Comparison of ENCODE assay signal across 38 cellular contexts in the genomic region with DNA sequence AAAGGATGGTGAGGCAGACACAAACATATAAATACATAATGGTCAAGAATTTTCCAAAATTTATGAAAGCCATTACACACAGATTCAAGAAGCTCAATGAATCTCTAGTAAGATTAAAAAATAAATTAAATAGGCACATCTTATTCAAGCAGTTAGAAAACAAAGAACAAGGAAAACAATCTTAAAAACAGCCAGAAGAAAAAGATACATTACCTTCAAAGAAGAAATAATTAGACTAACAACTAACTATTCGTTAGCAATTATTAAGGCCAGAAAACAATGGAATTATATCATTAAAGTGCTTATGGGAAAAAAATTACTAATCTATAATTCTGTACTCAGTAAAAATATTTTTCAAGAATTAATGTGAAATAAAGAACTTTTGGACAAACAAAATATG.
"Had no signal": no experiment of that assay in that cellular context is flagged by ENCODE, and none has a peak within 500 bp of the region (broad histone marks: within the 10 kb centered on the region; RNA-seq: fewer than 3 reads in every experiment).

No MANE protein-coding gene starts in this region.

- H3K4me1 ChIP-seq: ascending aorta had no signal

- H3K4me1 Mint-ChIP-seq: activated CD4-positive, alpha-beta memory T cell treated with anti-CD3 and anti-CD28 coated beads, Interleukin-2, amount 10 ng/mL, durations not matched to agents 7 days and 5 days; activated CD8-positive, alpha-beta memory T cell treated with anti-CD3 and anti-CD28 coated beads, Interleukin-2, amount 10 ng/mL, durations not matched to agents 7 days and 5 days; brain; central memory CD8-positive, alpha-beta T cell had no signal

- H3K4me3 ChIP-seq: ascending aorta, cardiac muscle cell had no signal

- H3K4me3 Mint-ChIP-seq: activated CD4-positive, alpha-beta memory T cell treated with anti-CD3 and anti-CD28 coated beads, Interleukin-2, amount 10 ng/mL, durations not matched to agents 7 days and 5 days; activated CD4-positive, alpha-beta T cell treated with anti-CD3 and anti-CD28 coated beads for 36 hours; activated CD4-positive, alpha-beta T cell treated with anti-CD3 and anti-CD28 coated beads, Interleukin-2, amount 10 ng/mL, durations not matched to agents 7 days and 5 days; activated CD8-positive, alpha-beta memory T cell treated with anti-CD3 and anti-CD28 coated beads, Interleukin-2, amount 10 ng/mL, durations not matched to agents 7 days and 5 days; activated CD8-positive, alpha-beta T cell treated with anti-CD3 and anti-CD28 coated beads, Interleukin-2, amount 10 ng/mL, durations not matched to agents 7 days and 5 days; activated naive CD4-positive, alpha-beta T cell treated with anti-CD3 and anti-CD28 coated beads, Interleukin-2, amount 10 ng/mL, durations not matched to agents 7 days and 5 days; activated naive CD4-positive, alpha-beta T cell treated with anti-CD3 and anti-CD28 coated beads, Interleukin-2, amount 50 U/mL, for 24 hours; activated naive CD8-positive, alpha-beta T cell; activated naive CD8-positive, alpha-beta T cell treated with anti-CD3 and anti-CD28 coated beads, Interleukin-2, amount 10 ng/mL, durations not matched to agents 7 days and 5 days; activated naive CD8-positive, alpha-beta T cell treated with anti-CD3 and anti-CD28 coated beads, Interleukin-2, amount 50 U/mL, for 24 hours; activated T-cell treated with anti-CD3 and anti-CD28 coated beads, Interleukin-2, amount 50 U/mL, for 24 hours; brain; central memory CD8-positive, alpha-beta T cell; T-helper 1 cell treated with Interleukin-12 subunit alpha and Interleukin-12 subunit beta and Interleukin-4 antibody, amounts not matched to agents 30 μg/mL and 1 μg/mL, for 36 hours; T-helper 2 cell treated with Interferon-gamma antibody and Interleukin-4, amounts not matched to agents 5 μg/mL and 100 μg/mL, for 36 hours had no signal

- ATAC-seq: activated CD4-positive, alpha-beta T cell treated with anti-CD3 and anti-CD28 coated beads for 36 hours; activated CD4-positive, CD25-positive, alpha-beta regulatory T cell treated with anti-CD3 and anti-CD28 coated beads, Interleukin-2, amount 50 U/mL, for 24 hours; activated CD8-positive, alpha-beta memory T cell treated with anti-CD3 and anti-CD28 coated beads, Interleukin-2, amount 10 ng/mL, durations not matched to agents 7 days and 5 days; activated CD8-positive, alpha-beta T cell treated with anti-CD3 and anti-CD28 coated beads, Interleukin-2, amount 10 ng/mL, durations not matched to agents 7 days and 5 days; activated naive CD8-positive, alpha-beta T cell treated with anti-CD3 and anti-CD28 coated beads, Interleukin-2, amount 50 U/mL, for 24 hours had no signal

- H3K27me3 ChIP-seq: ascending aorta, cardiac muscle cell had no signal

- DNase-seq: activated CD4-positive, alpha-beta memory T cell treated with anti-CD3 and anti-CD28 coated beads, Interleukin-2, amount 10 ng/mL, durations not matched to agents 7 days and 5 days; activated CD4-positive, alpha-beta T cell treated with anti-CD3 and anti-CD28 coated beads for 1 hour; activated CD4-positive, alpha-beta T cell treated with anti-CD3 and anti-CD28 coated beads for 36 hours; activated CD4-positive, alpha-beta T cell treated with anti-CD3 and anti-CD28 coated beads for 48 hours; activated CD4-positive, alpha-beta T cell treated with anti-CD3 and anti-CD28 coated beads, Interleukin-2, amount 10 ng/mL, durations not matched to agents 7 days and 5 days; activated CD4-positive, alpha-beta T cell treated with anti-CD3 and anti-CD28 coated beads, Interleukin-2, amount 50 U/mL, for 48 hours; activated CD4-positive, CD25-positive, alpha-beta regulatory T cell; activated CD8-positive, alpha-beta memory T cell treated with anti-CD3 and anti-CD28 coated beads for 24 hours; activated CD8-positive, alpha-beta memory T cell treated with anti-CD3 and anti-CD28 coated beads, Interleukin-2, amount 10 ng/mL, durations not matched to agents 7 days and 5 days; activated CD8-positive, alpha-beta memory T cell treated with anti-CD3 and anti-CD28 coated beads, Interleukin-2, amount 50 U/mL, for 48 hours; activated CD8-positive, alpha-beta T cell treated with anti-CD3 and anti-CD28 coated beads, Interleukin-2, amount 10 ng/mL, durations not matched to agents 7 days and 5 days; activated effector memory CD4-positive, alpha-beta T cell treated with Interleukin-2 at 50 U/mL for 16 hours; activated gamma-delta T cell; activated naive CD4-positive, alpha-beta T cell treated with anti-CD3 and anti-CD28 coated beads, Interleukin-2, amount 10 ng/mL, durations not matched to agents 7 days and 5 days; activated naive CD4-positive, alpha-beta T cell treated with Interleukin-2 at 50 U/mL for 16 hours; activated naive CD8-positive, alpha-beta T cell treated with anti-CD3 and anti-CD28 coated beads, Interleukin-2, amount 10 ng/mL, durations not matched to agents 7 days and 5 days; activated naive CD8-positive, alpha-beta T cell treated with anti-CD3 and anti-CD28 coated beads, Interleukin-2, amount 50 U/mL, for 24 hours; activated T-cell treated with anti-CD3 and anti-CD28 coated beads, Interleukin-2, amount 50 U/mL, for 24 hours; activated T-cell treated with anti-CD3 and anti-CD28 coated beads, Interleukin-2, amount 50 U/mL, for 48 hours; amygdala; anterior cingulate cortex; caudate nucleus; cerebellar nuclear complex; T-helper 2 cell; T-helper 9 cell had no signal

- H3K27ac ChIP-seq: ascending aorta, cardiac muscle cell, VCaP had no signal

- H3K27ac Mint-ChIP-seq: activated CD4-positive, alpha-beta memory T cell treated with anti-CD3 and anti-CD28 coated beads, Interleukin-2, amount 10 ng/mL, durations not matched to agents 7 days and 5 days; activated CD4-positive, alpha-beta T cell treated with anti-CD3 and anti-CD28 coated beads for 36 hours; activated CD4-positive, alpha-beta T cell treated with anti-CD3 and anti-CD28 coated beads, Interleukin-2, amount 10 ng/mL, durations not matched to agents 7 days and 5 days; activated CD8-positive, alpha-beta memory T cell treated with anti-CD3 and anti-CD28 coated beads, Interleukin-2, amount 10 ng/mL, durations not matched to agents 7 days and 5 days; activated CD8-positive, alpha-beta T cell treated with anti-CD3 and anti-CD28 coated beads, Interleukin-2, amount 10 ng/mL, durations not matched to agents 7 days and 5 days; activated naive CD4-positive, alpha-beta T cell treated with anti-CD3 and anti-CD28 coated beads, Interleukin-2, amount 10 ng/mL, durations not matched to agents 7 days and 5 days; activated naive CD4-positive, alpha-beta T cell treated with anti-CD3 and anti-CD28 coated beads, Interleukin-2, amount 50 U/mL, for 24 hours; activated naive CD8-positive, alpha-beta T cell; activated naive CD8-positive, alpha-beta T cell treated with anti-CD3 and anti-CD28 coated beads, Interleukin-2, amount 10 ng/mL, durations not matched to agents 7 days and 5 days; activated naive CD8-positive, alpha-beta T cell treated with anti-CD3 and anti-CD28 coated beads, Interleukin-2, amount 50 U/mL, for 24 hours; activated T-cell treated with anti-CD3 and anti-CD28 coated beads, Interleukin-2, amount 50 U/mL, for 24 hours; activated T-helper 2 cell treated with anti-CD3 and anti-CD28 coated beads, Interferon-gamma antibody, Interleukin-2, Interleukin-4, amounts not matched to agents 10 μg/mL and 5 μg/mL and 100 μg/mL, durations not matched to agents 14 hours and 24 hours and 36 hours; brain; T-helper 1 cell treated with Interleukin-12 subunit alpha and Interleukin-12 subunit beta and Interleukin-4 antibody, amounts not matched to agents 30 μg/mL and 1 μg/mL, for 36 hours; T-helper 2 cell treated with Interferon-gamma antibody and Interleukin-4, amounts not matched to agents 5 μg/mL and 100 μg/mL, for 36 hours had no signal

- H3K36me3 ChIP-seq: ascending aorta, cardiac muscle cell had no signal

- H3K36me3 Mint-ChIP-seq: activated CD8-positive, alpha-beta memory T cell treated with anti-CD3 and anti-CD28 coated beads, Interleukin-2, amount 10 ng/mL, durations not matched to agents 7 days and 5 days; activated naive CD4-positive, alpha-beta T cell treated with anti-CD3 and anti-CD28 coated beads, Interleukin-2, amount 10 ng/mL, durations not matched to agents 7 days and 5 days; brain had no signal

- FAIRE-seq: bronchial epithelial cell, TTC549 had no signal

- H3K27me3 Mint-ChIP-seq: activated CD4-positive, alpha-beta memory T cell treated with anti-CD3 and anti-CD28 coated beads, Interleukin-2, amount 10 ng/mL, durations not matched to agents 7 days and 5 days; activated CD4-positive, alpha-beta T cell treated with anti-CD3 and anti-CD28 coated beads for 36 hours; activated CD4-positive, alpha-beta T cell treated with anti-CD3 and anti-CD28 coated beads, Interleukin-2, amount 10 ng/mL, durations not matched to agents 7 days and 5 days; activated CD8-positive, alpha-beta memory T cell treated with anti-CD3 and anti-CD28 coated beads, Interleukin-2, amount 10 ng/mL, durations not matched to agents 7 days and 5 days; activated naive CD4-positive, alpha-beta T cell treated with anti-CD3 and anti-CD28 coated beads, Interleukin-2, amount 10 ng/mL, durations not matched to agents 7 days and 5 days; activated naive CD4-positive, alpha-beta T cell treated with anti-CD3 and anti-CD28 coated beads, Interleukin-2, amount 50 U/mL, for 24 hours; activated naive CD8-positive, alpha-beta T cell; activated naive CD8-positive, alpha-beta T cell treated with anti-CD3 and anti-CD28 coated beads, Interleukin-2, amount 10 ng/mL, durations not matched to agents 7 days and 5 days; activated naive CD8-positive, alpha-beta T cell treated with anti-CD3 and anti-CD28 coated beads, Interleukin-2, amount 50 U/mL, for 24 hours; activated T-cell treated with anti-CD3 and anti-CD28 coated beads, Interleukin-2, amount 50 U/mL, for 24 hours; brain; central memory CD8-positive, alpha-beta T cell had no signal
